Comparison of ENCODE assay signal across 16 cellular contexts in the genomic region with DNA sequence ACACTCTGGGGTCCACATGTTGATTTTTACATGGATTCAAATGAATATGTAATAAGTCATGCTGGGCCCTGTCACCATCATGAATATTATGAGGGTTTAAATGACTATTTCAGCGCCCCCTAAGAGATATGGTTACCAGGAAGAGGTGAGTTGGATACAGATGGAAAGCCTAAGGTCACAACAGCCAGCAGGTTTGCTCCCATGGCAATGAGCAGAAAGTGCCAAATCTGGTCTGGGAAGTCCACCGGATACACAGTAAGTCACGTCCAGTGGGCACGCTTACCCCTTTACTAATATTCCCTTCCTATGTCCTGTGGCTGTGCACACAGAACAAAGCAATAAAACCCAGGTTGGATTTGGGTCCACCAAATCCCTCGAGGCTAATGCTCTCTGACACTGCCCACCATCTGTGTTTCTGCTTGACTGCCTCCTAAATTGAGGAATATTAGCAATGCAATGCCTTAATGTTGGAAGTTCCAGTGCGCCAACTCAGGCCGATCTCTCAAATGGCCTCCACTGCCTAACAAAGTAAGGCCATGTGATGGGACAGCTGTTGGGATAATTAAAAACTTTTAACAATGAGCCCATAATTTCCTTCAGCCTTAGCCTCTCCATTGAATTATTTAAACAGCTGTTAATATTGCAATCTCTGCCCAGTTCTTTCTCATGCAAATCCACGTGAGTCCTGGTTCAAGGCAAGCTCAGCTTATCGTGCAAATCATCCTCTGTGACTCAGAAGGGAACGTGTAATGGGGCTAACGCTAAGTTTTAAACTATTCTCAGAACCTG.
A peak's percentile ranks its signal among the peaks of the same experiment; 100 is the strongest.
DNase-seq lines count a peak whose midpoint lies in the region; ATAC-seq and TF ChIP-seq lines count a peak whose summit lies in the region.
"Had no signal": no experiment of that assay in that cellular context is flagged by ENCODE, and none has a peak within 500 bp of the region (broad histone marks: within the 10 kb centered on the region; RNA-seq: fewer than 3 reads in every experiment).

No MANE protein-coding gene starts in this region.

- ATAC-seq in GM18868 (IDR thresholded peaks at IDR 0.05; ENCODE audit: unreplicated experiment), result peak; percentile 50
- peak; percentile 64 to 94 (median 86) for ATAC-seq in heart right ventricle
- ATAC-seq: left lobe of liver; stimulated activated naive CD8-positive, alpha-beta T cell treated with anti-CD3 and anti-CD28 coated beads, Interleukin-15, amount 100 ng/mL, for 72 hours; T-helper 17 cell had no signal

- no peaks in the 10 kb centered on the region for H3K27me3 ChIP-seq in heart right ventricle
- H3K27me3 ChIP-seq in ovary, result no peaks in the 10 kb centered on the region
- H3K27me3 ChIP-seq: brain microvascular endothelial cell, neutrophil had no signal

- no peak for TF ChIP-seq EP300 in ovary (IDR thresholded peaks at IDR 0.05)

- H3K4me1 ChIP-seq in heart right ventricle, result peaks cover 0 to 57% (median 33%) of the 10 kb centered on the region in 9 donors
- H3K4me1 ChIP-seq in ovary (ENCODE audit: insufficient read depth), result no peaks in the 10 kb centered on the region

- no peak for TF ChIP-seq CTCF in VCaP (conservative IDR thresholded peaks at IDR 0.05)
- no peak for TF ChIP-seq CTCF in heart right ventricle (IDR thresholded peaks at IDR 0.05)
- TF ChIP-seq CTCF in ovary (IDR thresholded peaks at IDR 0.05), result no peak

- H3K27ac ChIP-seq in VCaP (peak overlapping the region; percentile 42), heart right ventricle (peak overlapping the region in 6 of 10 donors; percentile 10 to 50 (median 42)), ovary (no peak overlapping the region)
- H3K27ac ChIP-seq: brain microvascular endothelial cell, neutrophil had no signal

- WGBS in heart right ventricle, 2 donors, result 48 to 68% methylated on average over 11 of the region's 11 CpGs
- WGBS in ovary, 3 donors, result 73 to 77% (median 74%) methylated on average over 11 of the region's 11 CpGs

- DNase-seq in AG08395 (ENCODE audit: low spot score), result peak; percentile 85
- peak in 1 of 2 donors; percentile 65 for DNase-seq in heart right ventricle
- no peak for DNase-seq in islet precursor cell
- no peak for DNase-seq in GOT3 (lab: John Stamatoyannopoulos, UW)
- DNase-seq in ovary, result no peak
- no peak for DNase-seq in NCI-H1048 (lab: John Stamatoyannopoulos, UW)
- DNase-seq: activated CD8-positive, alpha-beta memory T cell treated with anti-CD3 and anti-CD28 coated beads, Interleukin-2, amount 50 U/mL, for 48 hours; brain microvascular endothelial cell; H9; stimulated activated CD4-positive, alpha-beta T cell treated with anti-CD3 and anti-CD28 coated beads, Interleukin-2, amount 100 ng/mL, for 24 hours; stimulated activated naive CD8-positive, alpha-beta T cell treated with anti-CD3 and anti-CD28 coated beads, Interleukin-15, amount 100 ng/mL, for 72 hours; T-helper 17 cell had no signal

- intact Hi-C loops in heart right ventricle (cut with DNase I) (no loop called here), ovary (cut with DNase I) (no loop called here)

- H3K36me3 ChIP-seq in heart right ventricle, result no peaks in the 10 kb centered on the region
- H3K36me3 ChIP-seq in ovary, result no peaks in the 10 kb centered on the region
- H3K36me3 ChIP-seq: brain microvascular endothelial cell, neutrophil had no signal

- H3K4me3 ChIP-seq in heart right ventricle (no peak overlapping the region), ovary (no peak overlapping the region)

- no peak for TF ChIP-seq POLR2A in ovary (IDR thresholded peaks at IDR 0.05)

- H3K9me3 ChIP-seq in heart right ventricle (no peaks in the 10 kb centered on the region), ovary (no peaks in the 10 kb centered on the region)
- H3K9me3 ChIP-seq: neutrophil had no signal

Comparison
In these comparisons a context has a peak if more than half of its experiments do, and no peak if none do; other contexts are left out.
1. H3K27ac ChIP-seq: peak in VCaP (single experiment) and heart right ventricle (6 of 10); none in ovary (0 of 2).